ENCODE assay signal across 15 cellular contexts in genomic region chr12:130626601-130627000, GRCh38.
DNase-seq lines count a peak whose midpoint lies in the region; ATAC-seq and TF ChIP-seq lines count a peak whose summit lies in the region.
"Had no signal": no experiment of that assay in that cellular context is flagged by ENCODE, and none has a peak within 500 bp of the region (broad histone marks: within the 10 kb centered on the region; RNA-seq: fewer than 3 reads in every experiment).

No MANE protein-coding gene starts in this region.

- no peak for TF ChIP-seq CTCF in HEK293 (tag by site-specific recombination; IDR thresholded peaks at IDR 0.05)
- no peak for TF ChIP-seq CTCF in coronary artery (IDR thresholded peaks at IDR 0.05)

- H3K36me3 ChIP-seq in HEK293 (ENCODE audit: control insufficient read depth in 2 of 2, insufficient read depth in 1 of 2, low read length in 2 of 2) (no peaks in the 10 kb centered on the region), trophoblast cell (ENCODE audit: control insufficient read depth in 1 of 2, insufficient read depth in 2 of 2, low read length in 2 of 2) (no peaks in the 10 kb centered on the region)

- H3K36me3 Mint-ChIP-seq in activated T-cell treated with anti-CD3 and anti-CD28 coated beads, Interleukin-2, amount 50 U/mL, for 72 hours (ENCODE audit: insufficient read depth in 2 of 2) = no peaks in the 10 kb centered on the region
- H3K36me3 Mint-ChIP-seq: CD8-positive, alpha-beta memory T cell had no signal

- no peaks in the 10 kb centered on the region for H3K4me1 ChIP-seq in HEK293 (ENCODE audit: control insufficient read depth, insufficient read depth, low read length)
- no peaks in the 10 kb centered on the region for H3K4me1 ChIP-seq in trophoblast cell (ENCODE audit: control insufficient read depth in 1 of 2, insufficient read depth in 2 of 2, low read length in 2 of 2)

- no peak for ATAC-seq in HG02840 (IDR thresholded peaks at IDR 0.05; ENCODE audit: low FRiP score, unreplicated experiment)
- no peak for ATAC-seq in activated T-cell treated with anti-CD3 and anti-CD28 coated beads, Interleukin-2, amount 50 U/mL, for 72 hours (replicated peaks in 1 of 2)
- ATAC-seq: GM23338 had no signal

- no peak overlapping the region for H3K27ac ChIP-seq in HEK293 (ENCODE audit: extremely low read depth, low read depth, low read length)
- H3K27ac ChIP-seq in coronary artery = no peak overlapping the region
- no peak overlapping the region for H3K27ac ChIP-seq in trophoblast cell (ENCODE audit: low read depth, low read length)

- no peak overlapping the region for H3K23ac ChIP-seq in trophoblast cell (ENCODE audit: low read length)

- H2AK5ac ChIP-seq in trophoblast cell (ENCODE audit: low read length) = no peak overlapping the region

- H4K12ac ChIP-seq in trophoblast cell (ENCODE audit: low read depth, low read length) = no peak overlapping the region

- no peak overlapping the region for H2BK120ac ChIP-seq in trophoblast cell (ENCODE audit: insufficient read depth, low read length, poor library complexity)

- H3K9ac ChIP-seq in trophoblast cell (ENCODE audit: low read length) = no peak overlapping the region

- no peak overlapping the region for H2AFZ ChIP-seq in trophoblast cell (ENCODE audit: insufficient read depth, low read length, poor library complexity)
- H2AFZ ChIP-seq: GM23338 had no signal

- H3K27me3 Mint-ChIP-seq in activated T-cell treated with anti-CD3 and anti-CD28 coated beads, Interleukin-2, amount 50 U/mL, for 72 hours (ENCODE audit: low read depth) = peaks cover 6% of the 10 kb centered on the region

- POLR2A ChIA-PET in HEK293 (lab: Yijun Ruan, JAX) = no interaction called here

- H3K4me1 Mint-ChIP-seq in activated T-cell treated with anti-CD3 and anti-CD28 coated beads, Interleukin-2, amount 50 U/mL, for 72 hours (ENCODE audit: low read depth) = no peaks in the 10 kb centered on the region
- H3K4me1 Mint-ChIP-seq: CD8-positive, alpha-beta memory T cell; GM23338 had no signal

- no CpG with 5 or more reads among the region's 11 CpGs for WGBS in trophoblast cell (ENCODE audit: extremely low coverage, insufficient coverage, insufficient read length)

- CTCF ChIA-PET in HEK293 (lab: Yijun Ruan, JAX) = no interaction called here

- no peaks in the 10 kb centered on the region for H3K79me1 ChIP-seq in trophoblast cell (ENCODE audit: low read length)

- no peak overlapping the region for H3K14ac ChIP-seq in trophoblast cell (ENCODE audit: low read length)

- H3K9me3 ChIP-seq in HEK293 (ENCODE audit: control insufficient read depth, insufficient read depth, low read depth, low read length) (no peaks in the 10 kb centered on the region), trophoblast cell (ENCODE audit: insufficient read depth, low read depth, low read length) (peaks cover 8% of the 10 kb centered on the region)

- no peaks in the 10 kb centered on the region for H3K9me3 Mint-ChIP-seq in activated T-cell treated with anti-CD3 and anti-CD28 coated beads, Interleukin-2, amount 50 U/mL, for 72 hours
- H3K9me3 Mint-ChIP-seq: CD4-positive, alpha-beta T cell had no signal

- H4K91ac ChIP-seq in trophoblast cell (ENCODE audit: low read depth, low read length) = no peak overlapping the region

- no peak overlapping the region for H3K4me3 Mint-ChIP-seq in activated T-cell treated with anti-CD3 and anti-CD28 coated beads, Interleukin-2, amount 50 U/mL, for 72 hours
- H3K4me3 Mint-ChIP-seq: CD4-positive, alpha-beta T cell; CD8-positive, alpha-beta memory T cell; GM23338 had no signal

- no peaks in the 10 kb centered on the region for H3K79me2 ChIP-seq in trophoblast cell (ENCODE audit: control insufficient read depth, insufficient read depth, low read length, poor library complexity)

- no peak overlapping the region for H4K8ac ChIP-seq in trophoblast cell (ENCODE audit: low read depth, low read length)

- H3K27me3 ChIP-seq in trophoblast cell (ENCODE audit: insufficient read depth, low read length) = no peaks in the 10 kb centered on the region

- H3K4me2 ChIP-seq in trophoblast cell (ENCODE audit: low read length) = no peak overlapping the region
- H3K4me2 ChIP-seq: GM23338 had no signal

- H2BK12ac ChIP-seq in trophoblast cell (ENCODE audit: low read length) = no peak overlapping the region

- DNase-seq in coronary artery (ENCODE audit: low spot score) (peak; percentile 24), trophoblast cell (no peak), globus pallidus (ENCODE audit: low spot score) (no peak)
- DNase-seq in activated T-cell treated with anti-CD3 and anti-CD28 coated beads, Interleukin-2, amount 50 U/mL, for 72 hours = no peak
- DNase-seq: C1 segment of cervical spinal cord; Calu3; CD4-positive, alpha-beta T cell; CD8-positive, alpha-beta memory T cell; DMS53; DMS79 treated with DMSO at 0.1 percent for 48 hours; GF-D8; HCEC 1CT had no signal

- H3K18ac ChIP-seq in trophoblast cell (ENCODE audit: low read length) = no peak overlapping the region

- H3K4me3 ChIP-seq in HEK293 (ENCODE audit: low read depth, low read length) = no peak overlapping the region
- H3K4me3 ChIP-seq in coronary artery = no peak overlapping the region
- H3K4me3 ChIP-seq in trophoblast cell (ENCODE audit: low read depth, low read length) = peak overlapping the region; percentile 57
- H3K4me3 ChIP-seq: GM23338 had no signal

- H2BK5ac ChIP-seq in trophoblast cell (ENCODE audit: low read depth, low read length, poor library complexity) = no peak overlapping the region

- no peak overlapping the region for H3K27ac Mint-ChIP-seq in activated T-cell treated with anti-CD3 and anti-CD28 coated beads, Interleukin-2, amount 50 U/mL, for 72 hours
- H3K27ac Mint-ChIP-seq: CD4-positive, alpha-beta T cell; CD8-positive, alpha-beta memory T cell; GM23338 had no signal

- H3K4ac ChIP-seq in trophoblast cell (ENCODE audit: low read depth, low read length) = no peak overlapping the region

TF ChIP-seq in HEK293, 187 proteins besides CTCF, POLR2A, EP300 and RAD21:
- TF ChIP-seq ZNF169 (tag by site-specific recombination; IDR thresholded peaks at IDR 0.05) = 0 out of 2 replicates have a peak, but pooled peaks have one; percentile 62
- TF ChIP-seq ZNF24 (tag by site-specific recombination; IDR thresholded peaks at IDR 0.05) = no peak
